Comparison of ENCODE assay signal across 2 cellular contexts in the genomic region with DNA sequence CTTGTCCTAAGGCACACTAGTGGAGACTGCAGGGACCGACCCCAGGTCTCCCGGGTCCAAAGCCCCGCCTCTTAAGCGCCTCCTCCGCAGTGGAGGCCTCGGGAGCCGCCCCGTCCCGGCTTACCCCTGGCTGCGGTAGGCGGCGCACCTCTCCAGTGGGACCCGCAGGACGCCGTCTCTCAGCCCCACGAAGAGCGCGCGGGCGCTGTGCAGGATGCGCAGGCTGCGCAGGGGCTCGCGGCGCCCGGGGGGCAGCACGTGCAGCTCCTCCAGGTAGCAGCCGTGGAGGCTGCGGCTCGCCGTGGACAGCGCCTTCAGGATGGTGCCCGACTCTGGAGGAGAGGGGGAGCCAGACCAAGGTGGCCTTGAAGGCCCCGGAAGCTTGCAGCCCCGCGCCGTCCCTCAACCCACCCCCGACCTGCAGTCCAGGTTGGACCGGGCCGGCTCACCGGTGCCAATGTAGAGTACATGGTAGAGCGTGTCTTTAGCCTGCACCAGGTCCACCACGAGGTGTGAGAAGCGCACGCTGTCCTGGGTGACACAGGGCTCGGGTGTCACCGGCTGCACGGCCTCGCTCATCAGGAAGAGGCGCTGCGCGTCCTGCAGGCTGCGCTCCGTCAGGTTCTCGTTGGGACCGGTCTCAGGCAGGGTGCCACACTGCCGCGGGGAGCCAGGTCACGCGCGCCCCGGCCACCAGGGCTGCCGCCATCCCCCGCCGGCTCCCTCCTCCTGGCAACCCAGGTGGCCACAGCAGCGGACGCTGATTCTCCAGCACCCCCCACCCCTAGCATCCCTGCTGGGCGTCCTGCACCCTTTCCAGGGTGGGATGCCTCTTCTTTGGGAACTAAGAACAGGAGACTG.
TF ChIP-seq lines count a peak whose summit lies in the region.

No MANE protein-coding gene starts in this region.

TF ChIP-seq in GM23338, 12 proteins besides CTCF, POLR2A, EP300 and RAD21 (continued from another document):
- TF ChIP-seq, protein P1, sequence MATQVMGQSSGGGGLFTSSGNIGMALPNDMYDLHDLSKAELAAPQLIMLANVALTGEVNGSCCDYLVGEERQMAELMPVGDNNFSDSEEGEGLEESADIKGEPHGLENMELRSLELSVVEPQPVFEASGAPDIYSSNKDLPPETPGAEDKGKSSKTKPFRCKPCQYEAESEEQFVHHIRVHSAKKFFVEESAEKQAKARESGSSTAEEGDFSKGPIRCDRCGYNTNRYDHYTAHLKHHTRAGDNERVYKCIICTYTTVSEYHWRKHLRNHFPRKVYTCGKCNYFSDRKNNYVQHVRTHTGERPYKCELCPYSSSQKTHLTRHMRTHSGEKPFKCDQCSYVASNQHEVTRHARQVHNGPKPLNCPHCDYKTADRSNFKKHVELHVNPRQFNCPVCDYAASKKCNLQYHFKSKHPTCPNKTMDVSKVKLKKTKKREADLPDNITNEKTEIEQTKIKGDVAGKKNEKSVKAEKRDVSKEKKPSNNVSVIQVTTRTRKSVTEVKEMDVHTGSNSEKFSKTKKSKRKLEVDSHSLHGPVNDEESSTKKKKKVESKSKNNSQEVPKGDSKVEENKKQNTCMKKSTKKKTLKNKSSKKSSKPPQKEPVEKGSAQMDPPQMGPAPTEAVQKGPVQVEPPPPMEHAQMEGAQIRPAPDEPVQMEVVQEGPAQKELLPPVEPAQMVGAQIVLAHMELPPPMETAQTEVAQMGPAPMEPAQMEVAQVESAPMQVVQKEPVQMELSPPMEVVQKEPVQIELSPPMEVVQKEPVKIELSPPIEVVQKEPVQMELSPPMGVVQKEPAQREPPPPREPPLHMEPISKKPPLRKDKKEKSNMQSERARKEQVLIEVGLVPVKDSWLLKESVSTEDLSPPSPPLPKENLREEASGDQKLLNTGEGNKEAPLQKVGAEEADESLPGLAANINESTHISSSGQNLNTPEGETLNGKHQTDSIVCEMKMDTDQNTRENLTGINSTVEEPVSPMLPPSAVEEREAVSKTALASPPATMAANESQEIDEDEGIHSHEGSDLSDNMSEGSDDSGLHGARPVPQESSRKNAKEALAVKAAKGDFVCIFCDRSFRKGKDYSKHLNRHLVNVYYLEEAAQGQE (IDR thresholded peaks at IDR 0.05; ENCODE audit: unreplicated experiment): peak; percentile 34

TF ChIP-seq in HepG2, 621 proteins besides CTCF, POLR2A, EP300 and RAD21 (continued from another document and continues in another):
- TF ChIP-seq, protein P2, sequence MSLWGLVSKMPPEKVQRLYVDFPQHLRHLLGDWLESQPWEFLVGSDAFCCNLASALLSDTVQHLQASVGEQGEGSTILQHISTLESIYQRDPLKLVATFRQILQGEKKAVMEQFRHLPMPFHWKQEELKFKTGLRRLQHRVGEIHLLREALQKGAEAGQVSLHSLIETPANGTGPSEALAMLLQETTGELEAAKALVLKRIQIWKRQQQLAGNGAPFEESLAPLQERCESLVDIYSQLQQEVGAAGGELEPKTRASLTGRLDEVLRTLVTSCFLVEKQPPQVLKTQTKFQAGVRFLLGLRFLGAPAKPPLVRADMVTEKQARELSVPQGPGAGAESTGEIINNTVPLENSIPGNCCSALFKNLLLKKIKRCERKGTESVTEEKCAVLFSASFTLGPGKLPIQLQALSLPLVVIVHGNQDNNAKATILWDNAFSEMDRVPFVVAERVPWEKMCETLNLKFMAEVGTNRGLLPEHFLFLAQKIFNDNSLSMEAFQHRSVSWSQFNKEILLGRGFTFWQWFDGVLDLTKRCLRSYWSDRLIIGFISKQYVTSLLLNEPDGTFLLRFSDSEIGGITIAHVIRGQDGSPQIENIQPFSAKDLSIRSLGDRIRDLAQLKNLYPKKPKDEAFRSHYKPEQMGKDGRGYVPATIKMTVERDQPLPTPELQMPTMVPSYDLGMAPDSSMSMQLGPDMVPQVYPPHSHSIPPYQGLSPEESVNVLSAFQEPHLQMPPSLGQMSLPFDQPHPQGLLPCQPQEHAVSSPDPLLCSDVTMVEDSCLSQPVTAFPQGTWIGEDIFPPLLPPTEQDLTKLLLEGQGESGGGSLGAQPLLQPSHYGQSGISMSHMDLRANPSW (CRISPR knock-in tag; IDR thresholded peaks at IDR 0.05; ENCODE audit: borderline replicate concordance): no peak
- no peak for TF ChIP-seq ZNF883 (CRISPR knock-in tag; IDR thresholded peaks at IDR 0.05; ENCODE audit: not compliant biosample characterization)
- TF ChIP-seq CBX1 (IDR thresholded peaks at IDR 0.05; ENCODE audit: low read depth): no peak
- TF ChIP-seq ZNF143 (CRISPR knock-in tag; IDR thresholded peaks at IDR 0.05): no peak
- TF ChIP-seq MZF1 (CRISPR knock-in tag; IDR thresholded peaks at IDR 0.05; ENCODE audit: borderline replicate concordance): no peak
- no peak for TF ChIP-seq ARNTL (CRISPR knock-in tag; IDR thresholded peaks at IDR 0.05)
- TF ChIP-seq, protein P3, sequence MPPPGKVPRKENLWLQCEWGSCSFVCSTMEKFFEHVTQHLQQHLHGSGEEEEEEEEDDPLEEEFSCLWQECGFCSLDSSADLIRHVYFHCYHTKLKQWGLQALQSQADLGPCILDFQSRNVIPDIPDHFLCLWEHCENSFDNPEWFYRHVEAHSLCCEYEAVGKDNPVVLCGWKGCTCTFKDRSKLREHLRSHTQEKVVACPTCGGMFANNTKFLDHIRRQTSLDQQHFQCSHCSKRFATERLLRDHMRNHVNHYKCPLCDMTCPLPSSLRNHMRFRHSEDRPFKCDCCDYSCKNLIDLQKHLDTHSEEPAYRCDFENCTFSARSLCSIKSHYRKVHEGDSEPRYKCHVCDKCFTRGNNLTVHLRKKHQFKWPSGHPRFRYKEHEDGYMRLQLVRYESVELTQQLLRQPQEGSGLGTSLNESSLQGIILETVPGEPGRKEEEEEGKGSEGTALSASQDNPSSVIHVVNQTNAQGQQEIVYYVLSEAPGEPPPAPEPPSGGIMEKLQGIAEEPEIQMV (CRISPR knock-in tag; IDR thresholded peaks at IDR 0.05; ENCODE audit: low read depth): no peak
- TF ChIP-seq FOXP1 (IDR thresholded peaks at IDR 0.05): no peak
- no peak for TF ChIP-seq FOXP1 (CRISPR knock-in tag; IDR thresholded peaks at IDR 0.05)
- no peak for TF ChIP-seq ZNF496 (CRISPR knock-in tag; IDR thresholded peaks at IDR 0.05; ENCODE audit: insufficient replicate concordance)
- TF ChIP-seq, protein P4, sequence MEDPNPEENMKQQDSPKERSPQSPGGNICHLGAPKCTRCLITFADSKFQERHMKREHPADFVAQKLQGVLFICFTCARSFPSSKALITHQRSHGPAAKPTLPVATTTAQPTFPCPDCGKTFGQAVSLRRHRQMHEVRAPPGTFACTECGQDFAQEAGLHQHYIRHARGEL (CRISPR knock-in tag; IDR thresholded peaks at IDR 0.05): no peak
- TF ChIP-seq, protein P5, sequence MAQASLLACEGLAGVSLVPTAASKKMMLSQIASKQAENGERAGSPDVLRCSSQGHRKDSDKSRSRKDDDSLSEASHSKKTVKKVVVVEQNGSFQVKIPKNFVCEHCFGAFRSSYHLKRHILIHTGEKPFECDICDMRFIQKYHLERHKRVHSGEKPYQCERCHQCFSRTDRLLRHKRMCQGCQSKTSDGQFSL (CRISPR knock-in tag; IDR thresholded peaks at IDR 0.05): no peak
- no peak for TF ChIP-seq KMT2A (CRISPR knock-in tag; IDR thresholded peaks at IDR 0.05)
- no peak for TF ChIP-seq NFYC (CRISPR knock-in tag; IDR thresholded peaks at IDR 0.05)
- TF ChIP-seq NAIF1 (CRISPR knock-in tag; IDR thresholded peaks at IDR 0.05; ENCODE audit: borderline replicate concordance): peak; percentile 72; the same call in 1 of the 2 replicates
- TF ChIP-seq ZNF264 (CRISPR knock-in tag; IDR thresholded peaks at IDR 0.05): no peak
- TF ChIP-seq FOXK1 (CRISPR knock-in tag; IDR thresholded peaks at IDR 0.05; ENCODE audit: borderline replicate concordance, low read depth): no peak
- TF ChIP-seq, protein P6, sequence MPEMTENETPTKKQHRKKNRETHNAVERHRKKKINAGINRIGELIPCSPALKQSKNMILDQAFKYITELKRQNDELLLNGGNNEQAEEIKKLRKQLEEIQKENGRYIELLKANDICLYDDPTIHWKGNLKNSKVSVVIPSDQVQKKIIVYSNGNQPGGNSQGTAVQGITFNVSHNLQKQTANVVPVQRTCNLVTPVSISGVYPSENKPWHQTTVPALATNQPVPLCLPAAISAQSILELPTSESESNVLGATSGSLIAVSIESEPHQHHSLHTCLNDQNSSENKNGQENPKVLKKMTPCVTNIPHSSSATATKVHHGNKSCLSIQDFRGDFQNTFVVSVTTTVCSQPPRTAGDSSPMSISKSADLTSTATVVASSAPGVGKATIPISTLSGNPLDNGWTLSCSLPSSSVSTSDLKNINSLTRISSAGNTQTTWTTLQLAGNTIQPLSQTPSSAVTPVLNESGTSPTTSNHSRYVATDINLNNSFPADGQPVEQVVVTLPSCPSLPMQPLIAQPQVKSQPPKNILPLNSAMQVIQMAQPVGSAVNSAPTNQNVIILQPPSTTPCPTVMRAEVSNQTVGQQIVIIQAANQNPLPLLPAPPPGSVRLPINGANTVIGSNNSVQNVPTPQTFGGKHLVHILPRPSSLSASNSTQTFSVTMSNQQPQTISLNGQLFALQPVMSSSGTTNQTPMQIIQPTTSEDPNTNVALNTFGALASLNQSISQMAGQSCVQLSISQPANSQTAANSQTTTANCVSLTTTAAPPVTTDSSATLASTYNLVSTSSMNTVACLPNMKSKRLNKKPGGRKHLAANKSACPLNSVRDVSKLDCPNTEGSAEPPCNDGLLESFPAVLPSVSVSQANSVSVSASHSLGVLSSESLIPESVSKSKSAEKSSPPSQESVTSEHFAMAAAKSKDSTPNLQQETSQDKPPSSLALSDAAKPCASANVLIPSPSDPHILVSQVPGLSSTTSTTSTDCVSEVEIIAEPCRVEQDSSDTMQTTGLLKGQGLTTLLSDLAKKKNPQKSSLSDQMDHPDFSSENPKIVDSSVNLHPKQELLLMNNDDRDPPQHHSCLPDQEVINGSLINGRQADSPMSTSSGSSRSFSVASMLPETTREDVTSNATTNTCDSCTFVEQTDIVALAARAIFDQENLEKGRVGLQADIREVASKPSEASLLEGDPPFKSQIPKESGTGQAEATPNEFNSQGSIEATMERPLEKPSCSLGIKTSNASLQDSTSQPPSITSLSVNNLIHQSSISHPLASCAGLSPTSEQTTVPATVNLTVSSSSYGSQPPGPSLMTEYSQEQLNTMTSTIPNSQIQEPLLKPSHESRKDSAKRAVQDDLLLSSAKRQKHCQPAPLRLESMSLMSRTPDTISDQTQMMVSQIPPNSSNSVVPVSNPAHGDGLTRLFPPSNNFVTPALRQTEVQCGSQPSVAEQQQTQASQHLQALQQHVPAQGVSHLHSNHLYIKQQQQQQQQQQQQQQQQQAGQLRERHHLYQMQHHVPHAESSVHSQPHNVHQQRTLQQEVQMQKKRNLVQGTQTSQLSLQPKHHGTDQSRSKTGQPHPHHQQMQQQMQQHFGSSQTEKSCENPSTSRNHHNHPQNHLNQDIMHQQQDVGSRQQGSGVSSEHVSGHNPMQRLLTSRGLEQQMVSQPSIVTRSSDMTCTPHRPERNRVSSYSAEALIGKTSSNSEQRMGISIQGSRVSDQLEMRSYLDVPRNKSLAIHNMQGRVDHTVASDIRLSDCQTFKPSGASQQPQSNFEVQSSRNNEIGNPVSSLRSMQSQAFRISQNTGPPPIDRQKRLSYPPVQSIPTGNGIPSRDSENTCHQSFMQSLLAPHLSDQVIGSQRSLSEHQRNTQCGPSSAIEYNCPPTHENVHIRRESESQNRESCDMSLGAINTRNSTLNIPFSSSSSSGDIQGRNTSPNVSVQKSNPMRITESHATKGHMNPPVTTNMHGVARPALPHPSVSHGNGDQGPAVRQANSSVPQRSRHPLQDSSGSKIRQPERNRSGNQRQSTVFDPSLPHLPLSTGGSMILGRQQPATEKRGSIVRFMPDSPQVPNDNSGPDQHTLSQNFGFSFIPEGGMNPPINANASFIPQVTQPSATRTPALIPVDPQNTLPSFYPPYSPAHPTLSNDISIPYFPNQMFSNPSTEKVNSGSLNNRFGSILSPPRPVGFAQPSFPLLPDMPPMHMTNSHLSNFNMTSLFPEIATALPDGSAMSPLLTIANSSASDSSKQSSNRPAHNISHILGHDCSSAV (CRISPR knock-in tag; IDR thresholded peaks at IDR 0.05; ENCODE audit: borderline replicate concordance): no peak
- TF ChIP-seq SRSF9 (IDR thresholded peaks at IDR 0.05; ENCODE audit: borderline replicate concordance, insufficient read depth, low read depth, low read length, poor library complexity, severe bottlenecking): no peak
- no peak for TF ChIP-seq ZNF44 (CRISPR knock-in tag; IDR thresholded peaks at IDR 0.05)
- no peak for TF ChIP-seq ZNF260 (CRISPR knock-in tag; IDR thresholded peaks at IDR 0.05; ENCODE audit: borderline replicate concordance, low read depth)
- TF ChIP-seq AGO1 (IDR thresholded peaks at IDR 0.05; ENCODE audit: low read depth, low read length, poor library complexity, severe bottlenecking): peak; percentile 22
- TF ChIP-seq HDAC2 (CRISPR knock-in tag; IDR thresholded peaks at IDR 0.05): no peak
- no peak for TF ChIP-seq ELF3 (CRISPR knock-in tag; IDR thresholded peaks at IDR 0.05)
- TF ChIP-seq ZNF256 (CRISPR knock-in tag; conservative IDR thresholded peaks at IDR 0.05): no peak
- no peak for TF ChIP-seq ZNF484 (CRISPR knock-in tag; IDR thresholded peaks at IDR 0.05; ENCODE audit: borderline replicate concordance, low read depth)
- TF ChIP-seq, protein P7, sequence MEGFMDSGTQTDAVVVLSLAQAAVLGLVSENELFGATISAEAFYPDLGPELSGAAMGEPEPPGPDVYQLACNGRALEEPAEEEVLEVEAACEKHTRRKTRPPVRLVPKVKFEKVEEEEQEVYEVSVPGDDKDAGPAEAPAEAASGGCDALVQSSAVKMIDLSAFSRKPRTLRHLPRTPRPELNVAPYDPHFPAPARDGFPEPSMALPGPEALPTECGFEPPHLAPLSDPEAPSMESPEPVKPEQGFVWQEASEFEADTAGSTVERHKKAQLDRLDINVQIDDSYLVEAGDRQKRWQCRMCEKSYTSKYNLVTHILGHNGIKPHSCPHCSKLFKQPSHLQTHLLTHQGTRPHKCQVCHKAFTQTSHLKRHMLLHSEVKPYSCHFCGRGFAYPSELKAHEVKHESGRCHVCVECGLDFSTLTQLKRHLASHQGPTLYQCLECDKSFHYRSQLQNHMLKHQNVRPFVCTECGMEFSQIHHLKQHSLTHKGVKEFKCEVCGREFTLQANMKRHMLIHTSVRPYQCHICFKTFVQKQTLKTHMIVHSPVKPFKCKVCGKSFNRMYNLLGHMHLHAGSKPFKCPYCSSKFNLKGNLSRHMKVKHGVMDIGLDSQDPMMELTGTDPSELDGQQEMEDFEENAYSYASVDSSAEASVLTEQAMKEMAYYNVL (CRISPR knock-in tag; IDR thresholded peaks at IDR 0.05; ENCODE audit: borderline replicate concordance): no peak
- TF ChIP-seq ZNF878 (CRISPR knock-in tag; IDR thresholded peaks at IDR 0.05): no peak
- no peak for TF ChIP-seq SCMH1 (CRISPR knock-in tag; IDR thresholded peaks at IDR 0.05; ENCODE audit: borderline replicate concordance)
- TF ChIP-seq XRCC5 (optimal IDR thresholded peaks at IDR 0.05; ENCODE audit: low read length): peak; percentile 19
- TF ChIP-seq, protein P8, sequence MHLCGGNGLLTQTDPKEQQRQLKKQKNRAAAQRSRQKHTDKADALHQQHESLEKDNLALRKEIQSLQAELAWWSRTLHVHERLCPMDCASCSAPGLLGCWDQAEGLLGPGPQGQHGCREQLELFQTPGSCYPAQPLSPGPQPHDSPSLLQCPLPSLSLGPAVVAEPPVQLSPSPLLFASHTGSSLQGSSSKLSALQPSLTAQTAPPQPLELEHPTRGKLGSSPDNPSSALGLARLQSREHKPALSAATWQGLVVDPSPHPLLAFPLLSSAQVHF (CRISPR knock-in tag; IDR thresholded peaks at IDR 0.05): no peak
- no peak for TF ChIP-seq MAFK (conservative IDR thresholded peaks at IDR 0.05 in 1 of 2, IDR thresholded peaks at IDR 0.05 in 1 of 2; ENCODE audit: low read length in 2 of 2)
- TF ChIP-seq ZNF777 (CRISPR knock-in tag; IDR thresholded peaks at IDR 0.05): peak; percentile 38; the same call in 1 of the 2 replicates
